In the genomic region with DNA sequence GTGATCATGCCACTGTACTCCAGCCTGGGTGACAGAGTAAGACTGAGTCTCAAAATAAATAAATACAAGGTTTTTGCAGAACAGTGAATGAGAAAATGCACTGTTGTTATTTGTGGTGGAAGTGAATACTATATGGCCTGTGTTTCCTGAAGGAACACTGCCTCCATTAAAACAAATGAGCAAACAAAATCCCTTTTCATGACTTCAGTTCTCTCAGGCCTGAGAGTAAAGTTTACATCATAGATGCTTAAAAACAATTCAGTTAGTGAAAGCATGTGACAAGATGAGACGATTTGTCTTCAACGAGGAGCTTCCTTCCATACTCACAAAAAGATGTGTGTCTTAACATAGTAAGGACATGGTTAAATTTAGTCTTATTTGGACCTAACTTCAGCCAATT, we compare ENCODE assay signal across 13 cellular contexts. TPM values are rescaled to one million over a fixed set of nuclear protein-coding genes. Genes with fewer than 3 reads are reported as not detected.
DNase-seq lines count a peak whose midpoint lies in the region; ATAC-seq and TF ChIP-seq lines count a peak whose summit lies in the region.
"Had no signal": no experiment of that assay in that cellular context is flagged by ENCODE, and none has a peak within 500 bp of the region (broad histone marks: within the 10 kb centered on the region; RNA-seq: fewer than 3 reads in every experiment).

No MANE protein-coding gene starts in this region.

- peaks cover 3% of the 10 kb centered on the region for H3K27me3 Mint-ChIP-seq in activated T-helper 1 cell treated with anti-CD3 and anti-CD28 coated beads, Interleukin-12 subunit alpha, Interleukin-12 subunit beta, Interleukin-2, Interleukin-4 antibody, amounts not matched to agents 30 ng/mL and 10 ng/mL and 1 ng/mL, durations not matched to agents 14 hours and 24 hours and 36 hours (ENCODE audit: insufficient read depth)
- H3K27me3 Mint-ChIP-seq: activated CD4-positive, alpha-beta T cell treated with anti-CD3 and anti-CD28 coated beads, Interleukin-2, amount 10 ng/mL, durations not matched to agents 24 days and 14 days; CD4-positive, alpha-beta memory T cell had no signal

- peak overlapping the region; percentile 79 for H2BK120ac ChIP-seq in trophoblast cell (ENCODE audit: insufficient read depth, low read length, poor library complexity)

- TF ChIP-seq CTCF in breast epithelium (IDR thresholded peaks at IDR 0.05) (no peak), mammary epithelial cell (conservative IDR thresholded peaks at IDR 0.05 in 1 of 2, IDR thresholded peaks at IDR 0.05 in 1 of 2; ENCODE audit: extremely low read depth in 1 of 2, insufficient read depth in 1 of 2, low read depth in 1 of 2, low read length in 2 of 2) (no peak), fibroblast of lung (conservative IDR thresholded peaks at IDR 0.05 in 1 of 2, IDR thresholded peaks at IDR 0.05 in 1 of 2; ENCODE audit: low read depth in 1 of 2, low read length in 2 of 2) (no peak), transverse colon (IDR thresholded peaks at IDR 0.05) (no peak)

- H4K91ac ChIP-seq in trophoblast cell (ENCODE audit: low read depth, low read length) = peak overlapping the region; percentile 82

- no peak overlapping the region for H3K4me3 ChIP-seq in breast epithelium
- H3K4me3 ChIP-seq in mammary epithelial cell (replicated peaks in 1 of 3; ENCODE audit: insufficient read depth in 1 of 3, low read depth in 2 of 3, low read length in 3 of 3) = no peak overlapping the region
- no peak overlapping the region for H3K4me3 ChIP-seq in fibroblast of lung (replicated peaks in 1 of 4; ENCODE audit: control extremely low read depth in 1 of 4, insufficient read depth in 1 of 4, low read depth in 3 of 4, low read length in 4 of 4)
- no peak overlapping the region for H3K4me3 ChIP-seq in trophoblast cell (ENCODE audit: low read depth, low read length)
- no peak overlapping the region for H3K4me3 ChIP-seq in transverse colon

- H2AK5ac ChIP-seq in trophoblast cell (ENCODE audit: low read length) = no peak overlapping the region

- H3K36me3 ChIP-seq in breast epithelium (no peaks in the 10 kb centered on the region), mammary epithelial cell (ENCODE audit: insufficient read depth, low read length) (peaks cover 11% of the 10 kb centered on the region), fibroblast of lung (ENCODE audit: control insufficient read depth, insufficient read depth, low read length) (no peaks in the 10 kb centered on the region), trophoblast cell (ENCODE audit: control insufficient read depth in 1 of 2, insufficient read depth in 2 of 2, low read length in 2 of 2) (peaks cover 10 to 13% of the 10 kb centered on the region in 2 experiments), transverse colon (no peaks in the 10 kb centered on the region)

- H3K9me3 ChIP-seq in breast epithelium (no peaks in the 10 kb centered on the region), mammary epithelial cell (replicated peaks; ENCODE audit: insufficient read depth, low read length) (no peaks in the 10 kb centered on the region), fibroblast of lung (ENCODE audit: control insufficient read depth, insufficient read depth, low read depth, low read length) (no peaks in the 10 kb centered on the region), trophoblast cell (ENCODE audit: insufficient read depth, low read depth, low read length) (no peaks in the 10 kb centered on the region), transverse colon (no peaks in the 10 kb centered on the region)

- no peak overlapping the region for H3K27ac Mint-ChIP-seq in activated T-helper 1 cell treated with anti-CD3 and anti-CD28 coated beads, Interleukin-12 subunit alpha, Interleukin-12 subunit beta, Interleukin-2, Interleukin-4 antibody, amounts not matched to agents 30 ng/mL and 10 ng/mL and 1 ng/mL, durations not matched to agents 14 hours and 24 hours and 36 hours
- H3K27ac Mint-ChIP-seq: activated CD4-positive, alpha-beta T cell treated with anti-CD3 and anti-CD28 coated beads, Interleukin-2, amount 10 ng/mL, durations not matched to agents 24 days and 14 days; CD4-positive, alpha-beta memory T cell had no signal

- no peak overlapping the region for H3K4ac ChIP-seq in trophoblast cell (ENCODE audit: low read depth, low read length)

- H3K4me1 Mint-ChIP-seq in activated T-helper 1 cell treated with anti-CD3 and anti-CD28 coated beads, Interleukin-12 subunit alpha, Interleukin-12 subunit beta, Interleukin-2, Interleukin-4 antibody, amounts not matched to agents 30 ng/mL and 10 ng/mL and 1 ng/mL, durations not matched to agents 14 hours and 24 hours and 36 hours (ENCODE audit: low read depth) = peaks cover 19% of the 10 kb centered on the region

- in situ Hi-C loops in mammary epithelial cell (cut with MboI; ENCODE audit: low sequenced_read_pairs in 2 of 2) (no loop called here), transverse colon (cut with MboI; ENCODE audit: low pct_ligation_motif_present in 1 of 4, low pct_unique_long_range_greater_than_20kb in 1 of 4, low sequenced_read_pairs in 3 of 4) (no loop called here)

- no peaks in the 10 kb centered on the region for H3K27me3 ChIP-seq in breast epithelium
- H3K27me3 ChIP-seq in mammary epithelial cell (ENCODE audit: insufficient read depth, low read length) = no peaks in the 10 kb centered on the region
- H3K27me3 ChIP-seq in fibroblast of lung (ENCODE audit: control insufficient read depth, insufficient read depth, low read length) = no peaks in the 10 kb centered on the region
- H3K27me3 ChIP-seq in trophoblast cell (ENCODE audit: insufficient read depth, low read length) = no peaks in the 10 kb centered on the region
- H3K27me3 ChIP-seq in transverse colon = no peaks in the 10 kb centered on the region

- peaks cover 14% of the 10 kb centered on the region for H3K79me1 ChIP-seq in trophoblast cell (ENCODE audit: low read length)

- H3K14ac ChIP-seq in trophoblast cell (ENCODE audit: low read length) = no peak overlapping the region

- H2BK5ac ChIP-seq in trophoblast cell (ENCODE audit: low read depth, low read length, poor library complexity) = peak overlapping the region; percentile 67

- H3K36me3 Mint-ChIP-seq in activated T-helper 1 cell treated with anti-CD3 and anti-CD28 coated beads, Interleukin-12 subunit alpha, Interleukin-12 subunit beta, Interleukin-2, Interleukin-4 antibody, amounts not matched to agents 30 ng/mL and 10 ng/mL and 1 ng/mL, durations not matched to agents 14 hours and 24 hours and 36 hours (ENCODE audit: low read depth) = peaks cover 3% of the 10 kb centered on the region
- H3K36me3 Mint-ChIP-seq: CD4-positive, alpha-beta memory T cell had no signal

- H3K4me2 ChIP-seq in mammary epithelial cell (ENCODE audit: insufficient read depth, low read depth, low read length) (no peak overlapping the region), fibroblast of lung (ENCODE audit: extremely low read depth, insufficient read depth, low read length) (no peak overlapping the region), trophoblast cell (ENCODE audit: low read length) (no peak overlapping the region)

- DNase-seq in breast epithelium (ENCODE audit: low spot score in 2 of 2) (no peak), mammary epithelial cell (no peak), fibroblast of lung (ENCODE audit: low read depth in 2 of 2) (no peak), trophoblast cell (no peak), transverse colon (no peak), dermis blood vessel endothelial cell (no peak)
- no peak for DNase-seq in activated T-helper 1 cell treated with anti-CD3 and anti-CD28 coated beads, Interleukin-12 subunit alpha, Interleukin-12 subunit beta, Interleukin-2, Interleukin-4 antibody, amounts not matched to agents 30 ng/mL and 10 ng/mL and 1 ng/mL, durations not matched to agents 14 hours and 24 hours and 36 hours (ENCODE audit: low spot score)
- DNase-seq: activated CD4-positive, alpha-beta T cell treated with anti-CD3 and anti-CD28 coated beads, Interleukin-2, amount 10 ng/mL, durations not matched to agents 24 days and 14 days; CD4-positive, alpha-beta memory T cell; NCI-H2171; retina had no signal

- H2AFZ ChIP-seq in mammary epithelial cell (ENCODE audit: low read depth, low read length) = no peak overlapping the region
- no peak overlapping the region for H2AFZ ChIP-seq in fibroblast of lung (ENCODE audit: low read length)
- no peak overlapping the region for H2AFZ ChIP-seq in trophoblast cell (ENCODE audit: insufficient read depth, low read length, poor library complexity)

- H3K27ac ChIP-seq in breast epithelium = peak overlapping the region; percentile 77 to 87
- H3K27ac ChIP-seq in mammary epithelial cell (ENCODE audit: insufficient read depth, low read depth, low read length) = no peak overlapping the region
- peak overlapping the region; percentile 50 for H3K27ac ChIP-seq in fibroblast of lung (ENCODE audit: insufficient read depth, low read length)
- peak overlapping the region; percentile 97 for H3K27ac ChIP-seq in trophoblast cell (ENCODE audit: low read depth, low read length)
- peak overlapping the region; percentile 61 to 76 (median 73) for H3K27ac ChIP-seq in transverse colon

- CTCF ChIA-PET in mammary epithelial cell (lab: Charles Lee; ENCODE audit: low non-redundant PET) = no interaction called here

- no peak overlapping the region for H3K4me3 Mint-ChIP-seq in activated T-helper 1 cell treated with anti-CD3 and anti-CD28 coated beads, Interleukin-12 subunit alpha, Interleukin-12 subunit beta, Interleukin-2, Interleukin-4 antibody, amounts not matched to agents 30 ng/mL and 10 ng/mL and 1 ng/mL, durations not matched to agents 14 hours and 24 hours and 36 hours
- H3K4me3 Mint-ChIP-seq: activated CD4-positive, alpha-beta T cell treated with anti-CD3 and anti-CD28 coated beads, Interleukin-2, amount 10 ng/mL, durations not matched to agents 24 days and 14 days; CD4-positive, alpha-beta memory T cell had no signal

- TF ChIP-seq EP300 in transverse colon (IDR thresholded peaks at IDR 0.05; ENCODE audit: low read depth) = no peak

- WGBS in mammary epithelial cell (ENCODE audit: low coverage, missing lambda C conversion rate) = 72% methylated on average over 2 of the region's 2 CpGs
- WGBS in trophoblast cell (ENCODE audit: extremely low coverage, insufficient coverage, insufficient read length) = no CpG with 5 or more reads among the region's 2 CpGs
- 48% methylated on average over 2 of the region's 2 CpGs for WGBS in transverse colon (ENCODE audit: low coverage in 1 of 2), 2 donors

- intact Hi-C loops in breast epithelium (cut with DNase I; ENCODE audit: low total_unique reads) (no loop called here), mammary epithelial cell (cut with micrococcal nuclease) (no loop called here), transverse colon (cut with DNase I; ENCODE audit: low total_unique reads) (no loop called here)
- intact Hi-C loops in activated T-helper 1 cell treated with anti-CD3 and anti-CD28 coated beads, Interleukin-12 subunit alpha, Interleukin-12 subunit beta, Interleukin-2, Interleukin-4 antibody, amounts not matched to agents 30 ng/mL and 10 ng/mL and 1 ng/mL, durations not matched to agents 14 hours and 24 hours and 36 hours (cut with micrococcal nuclease) = no loop called here

- H4K8ac ChIP-seq in trophoblast cell (ENCODE audit: low read depth, low read length) = peak overlapping the region; percentile 44

- no peak for TF ChIP-seq POLR2A in breast epithelium (IDR thresholded peaks at IDR 0.05)
- no peak for TF ChIP-seq POLR2A in transverse colon (IDR thresholded peaks at IDR 0.05)

- H3K79me2 ChIP-seq in mammary epithelial cell (ENCODE audit: insufficient read depth, low read length) (peaks cover 99% of the 10 kb centered on the region), fibroblast of lung (ENCODE audit: control insufficient read depth, insufficient read depth, low read length) (no peaks in the 10 kb centered on the region), trophoblast cell (ENCODE audit: control insufficient read depth, insufficient read depth, low read length, poor library complexity) (peaks cover 33% of the 10 kb centered on the region)

- no peak overlapping the region for H4K12ac ChIP-seq in trophoblast cell (ENCODE audit: low read depth, low read length)

- no peak overlapping the region for H3K23ac ChIP-seq in trophoblast cell (ENCODE audit: low read length)

- dilution Hi-C loops in mammary epithelial cell (cut with HindIII; ENCODE audit: low sequenced_read_pairs) = no loop called here

- H4K20me1 ChIP-seq in mammary epithelial cell (ENCODE audit: insufficient read depth, low read length) = no peaks in the 10 kb centered on the region
- H4K20me1 ChIP-seq in fibroblast of lung (ENCODE audit: control insufficient read depth, extremely low read depth, insufficient read depth, low read length) = no peaks in the 10 kb centered on the region

- no peaks in the 10 kb centered on the region for H3K9me3 Mint-ChIP-seq in activated T-helper 1 cell treated with anti-CD3 and anti-CD28 coated beads, Interleukin-12 subunit alpha, Interleukin-12 subunit beta, Interleukin-2, Interleukin-4 antibody, amounts not matched to agents 30 ng/mL and 10 ng/mL and 1 ng/mL, durations not matched to agents 14 hours and 24 hours and 36 hours
- H3K9me3 Mint-ChIP-seq: activated CD4-positive, alpha-beta T cell treated with anti-CD3 and anti-CD28 coated beads, Interleukin-2, amount 10 ng/mL, durations not matched to agents 24 days and 14 days; CD4-positive, alpha-beta memory T cell had no signal

- H3K4me1 ChIP-seq in breast epithelium (peaks cover 0 to 19% of the 10 kb centered on the region in 2 donors), mammary epithelial cell (ENCODE audit: insufficient read depth, low read length) (peaks cover 65% of the 10 kb centered on the region), fibroblast of lung (ENCODE audit: control insufficient read depth, extremely low read depth, insufficient read depth, low read length) (peaks cover 16% of the 10 kb centered on the region), trophoblast cell (ENCODE audit: control insufficient read depth in 1 of 2, insufficient read depth in 2 of 2, low read length in 2 of 2) (peaks cover 22 to 35% of the 10 kb centered on the region in 2 experiments), transverse colon (peaks cover 30 to 74% (median 37%) of the 10 kb centered on the region in 4 donors)

- no peak for ATAC-seq in GM19452 (IDR thresholded peaks at IDR 0.05; ENCODE audit: unreplicated experiment)

- peak overlapping the region; percentile 48 for H3K18ac ChIP-seq in trophoblast cell (ENCODE audit: low read length)

- peak overlapping the region; percentile 78 for H2BK12ac ChIP-seq in trophoblast cell (ENCODE audit: low read length)

- BruUV-seq in mammary epithelial cell (replicated peaks; lab: Mats Ljungman, UMichigan) = no TSS peak

- H3K9ac ChIP-seq in mammary epithelial cell (ENCODE audit: insufficient read depth, low read length) (no peak overlapping the region), fibroblast of lung (ENCODE audit: insufficient read depth, low read length) (no peak overlapping the region), trophoblast cell (ENCODE audit: low read length) (no peak overlapping the region)

RNA-seq across cellular contexts. Expression of gene SPINT2, which starts 14.4 kb away (rescaled TPM):
- total RNA-seq in breast epithelium (100 to 1,000 TPM in 2 of 3 donors, 10 to 100 TPM in 1; 17.1 to 639 (median 492) TPM), mammary epithelial cell (100 to 1,000 TPM; 775 to 871 TPM), fibroblast of lung (4.5 and 8.7 TPM in 2 replicates), transverse colon (1,000 to 10,000 TPM in 2 of 4 donors, 100 to 1,000 TPM in 2; 396 to 1,376 (median 946) TPM), dermis blood vessel endothelial cell (25.9 and 34.5 TPM in 2 replicates)
- polyA plus RNA-seq in mammary epithelial cell (333 TPM), fibroblast of lung (2.1 and 4.6 TPM in 2 replicates)
- polyA minus RNA-seq in mammary epithelial cell (334 TPM), fibroblast of lung (ENCODE audit: low replicate concordance) (1.6 and 24.3 TPM in 2 replicates)
- 2.1 and 7.6 TPM in 2 replicates for polyA plus RNA-seq in fibroblast of lung (2012)
- 307 and 320 TPM in 2 replicates for polyA plus RNA-seq in trophoblast cell (2013)
- 79.6 and 86.8 TPM in 2 replicates for total RNA-seq in activated T-helper 1 cell treated with anti-CD3 and anti-CD28 coated beads, Interleukin-12 subunit alpha, Interleukin-12 subunit beta, Interleukin-2, Interleukin-4 antibody, amounts not matched to agents 30 ng/mL and 10 ng/mL and 1 ng/mL, durations not matched to agents 14 hours and 24 hours and 36 hours

RNA-seq across cellular contexts. Expression of gene PPP1R14A, which starts 22.6 kb away (rescaled TPM):
- 10 to 100 TPM; 39.1 to 83.2 (median 51.2) TPM for total RNA-seq in breast epithelium
- total RNA-seq in mammary epithelial cell = 10 to 100 TPM in 1 of 2 donors, 1 to 10 TPM in 1; 4.2 to 10.2 TPM
- polyA plus RNA-seq in mammary epithelial cell = 3.4 TPM
- polyA minus RNA-seq in mammary epithelial cell = not detected
- total RNA-seq in fibroblast of lung = 2.1 and 7.1 TPM in 2 replicates
- 2.2 and 146 TPM in 2 replicates for polyA plus RNA-seq in fibroblast of lung
- polyA plus RNA-seq in fibroblast of lung (2012) = 7.5 and 373 TPM in 2 replicates
- 0.52 and 15.9 TPM in 2 replicates for polyA minus RNA-seq in fibroblast of lung (ENCODE audit: low replicate concordance)
- 13.5 and 14.3 TPM in 2 replicates for polyA plus RNA-seq in trophoblast cell (2013)
- total RNA-seq in transverse colon = 100 to 1,000 TPM in 2 of 4 donors, 10 to 100 TPM in 2; 41.5 to 116 (median 80.0) TPM
- 65.1 and 66.9 TPM in 2 replicates for total RNA-seq in activated T-helper 1 cell treated with anti-CD3 and anti-CD28 coated beads, Interleukin-12 subunit alpha, Interleukin-12 subunit beta, Interleukin-2, Interleukin-4 antibody, amounts not matched to agents 30 ng/mL and 10 ng/mL and 1 ng/mL, durations not matched to agents 14 hours and 24 hours and 36 hours
- total RNA-seq in dermis blood vessel endothelial cell = 4.1 TPM in 2 replicates
- total RNA-seq: A172; CD4-positive, alpha-beta memory T cell had no signal
- polyA plus RNA-seq: CD4-positive, alpha-beta memory T cell had no signal

RNA-seq across cellular contexts. Expression of gene C19orf33, which starts 25.3 kb away (rescaled TPM):
- total RNA-seq in breast epithelium (10 to 100 TPM in 2 of 3 donors, 1 to 10 TPM in 1; 3.5 to 19.3 (median 13.1) TPM), mammary epithelial cell (100 to 1,000 TPM in 1 of 2 donors, 10 to 100 TPM in 1; 39.7 to 162 TPM), fibroblast of lung (not detected in 2 replicates), transverse colon (1,000 to 10,000 TPM in 1 of 4 donors, 100 to 1,000 TPM in 2, 10 to 100 TPM in 1; 76.0 to 1,160 (median 338) TPM), dermis blood vessel endothelial cell (14.8 TPM in 1 of 2 replicates, not detected in the other)
- polyA plus RNA-seq in mammary epithelial cell (445 TPM), fibroblast of lung (not detected in 2 replicates)
- polyA minus RNA-seq in mammary epithelial cell (5.5 TPM), fibroblast of lung (ENCODE audit: low replicate concordance) (not detected in 2 replicates)
- 0.37 TPM in 1 of 2 replicates, not detected in the other for polyA plus RNA-seq in fibroblast of lung (2012)
- polyA plus RNA-seq in trophoblast cell (2013) = 3.7 and 4.0 TPM in 2 replicates
- 0.71 TPM in 1 of 2 replicates, not detected in the other for total RNA-seq in activated T-helper 1 cell treated with anti-CD3 and anti-CD28 coated beads, Interleukin-12 subunit alpha, Interleukin-12 subunit beta, Interleukin-2, Interleukin-4 antibody, amounts not matched to agents 30 ng/mL and 10 ng/mL and 1 ng/mL, durations not matched to agents 14 hours and 24 hours and 36 hours
- total RNA-seq: activated CD4-positive, alpha-beta T cell treated with anti-CD3 and anti-CD28 coated beads, Interleukin-2, amount 10 ng/mL, durations not matched to agents 24 days and 14 days; CD4-positive, alpha-beta memory T cell had no signal
- polyA plus RNA-seq: CD4-positive, alpha-beta memory T cell had no signal

RNA-seq across cellular contexts. Expression of gene YIF1B, which starts 37.0 kb away (rescaled TPM):
- 10 to 100 TPM; 20.5 to 28.8 (median 27.7) TPM for total RNA-seq in breast epithelium
- 10 to 100 TPM; 43.8 to 74.7 TPM for total RNA-seq in mammary epithelial cell
- polyA plus RNA-seq in mammary epithelial cell = 44.8 TPM
- polyA minus RNA-seq in mammary epithelial cell = 20.7 TPM
- 32.6 and 73.3 TPM in 2 replicates for total RNA-seq in fibroblast of lung
- polyA plus RNA-seq in fibroblast of lung = 67.2 and 96.5 TPM in 2 replicates
- polyA plus RNA-seq in fibroblast of lung (2012) = 96.8 and 126 TPM in 2 replicates
- 133 and 206 TPM in 2 replicates for polyA minus RNA-seq in fibroblast of lung (ENCODE audit: low replicate concordance)
- 60.0 and 60.1 TPM in 2 replicates for polyA plus RNA-seq in trophoblast cell (2013)
- 10 to 100 TPM; 15.0 to 24.5 (median 18.4) TPM for total RNA-seq in transverse colon
- total RNA-seq in activated T-helper 1 cell treated with anti-CD3 and anti-CD28 coated beads, Interleukin-12 subunit alpha, Interleukin-12 subunit beta, Interleukin-2, Interleukin-4 antibody, amounts not matched to agents 30 ng/mL and 10 ng/mL and 1 ng/mL, durations not matched to agents 14 hours and 24 hours and 36 hours = 89.8 and 96.0 TPM in 2 replicates
- 76.6 and 97.3 TPM in 2 replicates for total RNA-seq in dermis blood vessel endothelial cell

RNA-seq across cellular contexts. Expression of gene KCNK6, which starts 40.9 kb away (rescaled TPM):
- total RNA-seq in breast epithelium = 1 to 10 TPM; 3.5 to 5.1 (median 3.6) TPM
- 10 to 100 TPM; 14.2 to 46.6 TPM for total RNA-seq in mammary epithelial cell
- 17.8 TPM for polyA plus RNA-seq in mammary epithelial cell
- 3.0 TPM for polyA minus RNA-seq in mammary epithelial cell
- 1.8 and 3.0 TPM in 2 replicates for total RNA-seq in fibroblast of lung
- 4.0 and 48.1 TPM in 2 replicates for polyA plus RNA-seq in fibroblast of lung
- polyA plus RNA-seq in fibroblast of lung (2012) = 4.1 and 52.8 TPM in 2 replicates
- polyA minus RNA-seq in fibroblast of lung (ENCODE audit: low replicate concordance) = 2.3 and 37.9 TPM in 2 replicates
- polyA plus RNA-seq in trophoblast cell (2013) = 8.6 and 9.0 TPM in 2 replicates
- 10 to 100 TPM; 14.9 to 44.5 (median 17.6) TPM for total RNA-seq in transverse colon
- total RNA-seq in activated T-helper 1 cell treated with anti-CD3 and anti-CD28 coated beads, Interleukin-12 subunit alpha, Interleukin-12 subunit beta, Interleukin-2, Interleukin-4 antibody, amounts not matched to agents 30 ng/mL and 10 ng/mL and 1 ng/mL, durations not matched to agents 14 hours and 24 hours and 36 hours = 21.1 and 22.1 TPM in 2 replicates
- 8.7 and 10.2 TPM in 2 replicates for total RNA-seq in dermis blood vessel endothelial cell
